ENCODE assay signal across 10 cellular contexts in the genomic region with DNA sequence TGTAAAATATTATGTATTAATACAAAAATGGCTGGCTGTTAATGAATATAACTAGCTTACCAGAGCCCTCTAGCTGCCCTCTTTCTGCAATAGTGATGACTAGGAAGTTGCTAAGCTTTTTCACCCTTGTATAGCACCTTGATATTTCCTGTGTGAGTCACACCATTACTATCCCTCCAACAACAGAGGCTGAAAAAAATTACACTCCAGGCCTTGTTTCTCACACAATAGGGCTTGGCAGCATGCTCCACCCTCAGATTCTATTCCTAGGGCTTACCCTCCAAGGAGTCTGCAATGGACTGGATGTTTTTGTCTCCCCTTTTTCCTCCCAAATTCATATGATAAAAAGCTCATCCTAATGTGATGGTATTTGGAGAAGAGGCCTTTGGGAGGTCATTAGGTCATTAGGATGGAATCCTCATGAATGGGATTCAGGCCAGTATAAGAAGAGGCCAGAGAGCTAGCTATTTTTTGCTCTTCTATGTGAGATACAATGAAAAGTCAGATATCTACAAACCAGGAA.
DNase-seq lines count a peak whose midpoint lies in the region; ATAC-seq and TF ChIP-seq lines count a peak whose summit lies in the region.
"Had no signal": no experiment of that assay in that cellular context is flagged by ENCODE, and none has a peak within 500 bp of the region (broad histone marks: within the 10 kb centered on the region; RNA-seq: fewer than 3 reads in every experiment).

No MANE protein-coding gene starts in this region.

- H3K9me3 ChIP-seq in HUES6 (ENCODE audit: control insufficient read depth, insufficient read depth, low read depth, low read length) (peaks cover 10% of the 10 kb centered on the region; the same call in 1 of the 2 replicates), WERI-Rb-1 (ENCODE audit: severe bottlenecking) (peaks cover under 1% of the 10 kb centered on the region)

- H3K27me3 ChIP-seq in HUES6 (ENCODE audit: control insufficient read depth, insufficient read depth, low read length) (no peaks in the 10 kb centered on the region), WERI-Rb-1 (ENCODE audit: insufficient read depth, low read depth, severe bottlenecking) (no peaks in the 10 kb centered on the region)

- in situ Hi-C loops in astrocyte of the spinal cord (cut with HindIII; ENCODE audit: low sequenced_read_pairs), result no loop called here

- no peak for ATAC-seq in GM18861 (IDR thresholded peaks at IDR 0.05; ENCODE audit: unreplicated experiment)
- ATAC-seq in activated naive CD8-positive, alpha-beta T cell treated with anti-CD3 and anti-CD28 coated beads, Interleukin-2, amount 50 U/mL, for 24 hours, result no peak

- DNase-seq in A172 (ENCODE audit: low spot score), result peak; percentile 96
- DNase-seq in astrocyte of the spinal cord (ENCODE audit: low read depth, low spot score), result peak; percentile 86
- DNase-seq in iPS DF 19.7 (ENCODE audit: low read depth, low spot score), result peak; percentile 48
- no peak for DNase-seq in activated naive CD8-positive, alpha-beta T cell treated with anti-CD3 and anti-CD28 coated beads, Interleukin-2, amount 50 U/mL, for 24 hours
- DNase-seq in coronary artery (ENCODE audit: low spot score), result no peak
- DNase-seq in WERI-Rb-1, result no peak
- DNase-seq: activated CD8-positive, alpha-beta memory T cell treated with anti-CD3 and anti-CD28 coated beads for 24 hours had no signal

- TF ChIP-seq CTCF in astrocyte of the spinal cord (IDR thresholded peaks at IDR 0.05; ENCODE audit: low read depth, low read length) (peak; percentile 10), coronary artery (IDR thresholded peaks at IDR 0.05) (no peak), WERI-Rb-1 (IDR thresholded peaks at IDR 0.05; ENCODE audit: low read depth, low read length) (no peak)

- H3K4me1 Mint-ChIP-seq in activated naive CD8-positive, alpha-beta T cell treated with anti-CD3 and anti-CD28 coated beads, Interleukin-2, amount 50 U/mL, for 24 hours, result no peaks in the 10 kb centered on the region

- H3K36me3 ChIP-seq in HUES6 (ENCODE audit: control insufficient read depth, insufficient read depth, low read length) (no peaks in the 10 kb centered on the region), WERI-Rb-1 (no peaks in the 10 kb centered on the region)

- H3K4me1 ChIP-seq in HUES6 (ENCODE audit: control insufficient read depth, insufficient read depth, low read length), result peaks cover 11% of the 10 kb centered on the region

- H3K9ac ChIP-seq in HUES6 (ENCODE audit: low read length), result no peak overlapping the region

- H3K4me3 ChIP-seq in HUES6 (ENCODE audit: low read depth, low read length) (no peak overlapping the region), astrocyte of the spinal cord (ENCODE audit: low read depth, low read length) (no peak overlapping the region), coronary artery (no peak overlapping the region), WERI-Rb-1 (ENCODE audit: low read depth, low read length) (no peak overlapping the region)

- H3K9me3 Mint-ChIP-seq in activated naive CD8-positive, alpha-beta T cell treated with anti-CD3 and anti-CD28 coated beads, Interleukin-2, amount 50 U/mL, for 24 hours, result peaks cover 19% of the 10 kb centered on the region

- H3K27ac ChIP-seq in HUES6 (ENCODE audit: low read depth, low read length), result peak overlapping the region; percentile 69
- H3K27ac ChIP-seq in coronary artery, result no peak overlapping the region
- no peak overlapping the region for H3K27ac ChIP-seq in WERI-Rb-1

- no peak overlapping the region for H3K27ac Mint-ChIP-seq in activated naive CD8-positive, alpha-beta T cell treated with anti-CD3 and anti-CD28 coated beads, Interleukin-2, amount 50 U/mL, for 24 hours
- H3K27ac Mint-ChIP-seq: nephron had no signal

- no peak overlapping the region for H3K4me3 Mint-ChIP-seq in activated naive CD8-positive, alpha-beta T cell treated with anti-CD3 and anti-CD28 coated beads, Interleukin-2, amount 50 U/mL, for 24 hours
- H3K4me3 Mint-ChIP-seq: nephron had no signal

- peaks cover 4% of the 10 kb centered on the region for H3K27me3 Mint-ChIP-seq in activated naive CD8-positive, alpha-beta T cell treated with anti-CD3 and anti-CD28 coated beads, Interleukin-2, amount 50 U/mL, for 24 hours

- no peaks in the 10 kb centered on the region for H3K36me3 Mint-ChIP-seq in activated naive CD8-positive, alpha-beta T cell treated with anti-CD3 and anti-CD28 coated beads, Interleukin-2, amount 50 U/mL, for 24 hours (ENCODE audit: low read depth)

Comparison
In these comparisons a context has a peak if more than half of its experiments do, and no peak if none do; other contexts are left out.
1. DNase-seq: peak in A172 (single experiment), astrocyte of the spinal cord (single experiment) and iPS DF 19.7 (single experiment); none in activated naive CD8-positive, alpha-beta T cell treated with anti-CD3 and anti-CD28 coated beads, Interleukin-2, amount 50 U/mL, for 24 hours (single experiment), coronary artery (single experiment) and WERI-Rb-1 (single experiment).